1 cellular context compared by ENCODE assay signal in the genomic region with DNA sequence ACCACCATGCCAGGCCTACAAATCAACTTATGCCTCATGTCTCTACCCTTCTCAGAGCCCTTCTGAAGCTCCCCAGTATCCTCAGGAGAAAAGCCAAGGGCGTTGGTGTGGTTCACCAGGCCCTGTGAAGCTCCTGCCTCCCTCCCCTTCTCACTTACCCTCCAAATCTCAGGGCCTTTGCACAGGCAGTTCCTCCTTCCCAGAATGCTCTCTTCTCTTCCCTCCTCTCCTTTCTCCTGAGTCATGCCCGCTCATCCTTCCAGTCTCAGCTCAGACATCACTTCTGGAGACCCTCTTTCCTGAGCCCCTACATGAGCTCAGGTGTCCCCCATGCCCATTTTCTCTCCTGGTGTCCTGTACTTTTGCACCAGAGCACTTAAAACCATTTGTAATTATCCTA.
TF ChIP-seq lines count a peak whose summit lies in the region.

No MANE protein-coding gene starts in this region.

TF ChIP-seq in HCT116, 20 proteins besides CTCF, POLR2A, EP300 and RAD21:
- no peak for TF ChIP-seq EZH2 (IDR thresholded peaks at IDR 0.05)
- TF ChIP-seq POLR2AphosphoS5 (IDR thresholded peaks at IDR 0.05; ENCODE audit: low read depth, low read length) = no peak
- TF ChIP-seq JUND (IDR thresholded peaks at IDR 0.05) = no peak
- no peak for TF ChIP-seq ELF1 (IDR thresholded peaks at IDR 0.05; ENCODE audit: borderline replicate concordance, low read depth)
- TF ChIP-seq, protein P1, sequence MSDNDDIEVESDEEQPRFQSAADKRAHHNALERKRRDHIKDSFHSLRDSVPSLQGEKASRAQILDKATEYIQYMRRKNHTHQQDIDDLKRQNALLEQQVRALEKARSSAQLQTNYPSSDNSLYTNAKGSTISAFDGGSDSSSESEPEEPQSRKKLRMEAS (IDR thresholded peaks at IDR 0.05) = no peak
- TF ChIP-seq, protein P2, sequence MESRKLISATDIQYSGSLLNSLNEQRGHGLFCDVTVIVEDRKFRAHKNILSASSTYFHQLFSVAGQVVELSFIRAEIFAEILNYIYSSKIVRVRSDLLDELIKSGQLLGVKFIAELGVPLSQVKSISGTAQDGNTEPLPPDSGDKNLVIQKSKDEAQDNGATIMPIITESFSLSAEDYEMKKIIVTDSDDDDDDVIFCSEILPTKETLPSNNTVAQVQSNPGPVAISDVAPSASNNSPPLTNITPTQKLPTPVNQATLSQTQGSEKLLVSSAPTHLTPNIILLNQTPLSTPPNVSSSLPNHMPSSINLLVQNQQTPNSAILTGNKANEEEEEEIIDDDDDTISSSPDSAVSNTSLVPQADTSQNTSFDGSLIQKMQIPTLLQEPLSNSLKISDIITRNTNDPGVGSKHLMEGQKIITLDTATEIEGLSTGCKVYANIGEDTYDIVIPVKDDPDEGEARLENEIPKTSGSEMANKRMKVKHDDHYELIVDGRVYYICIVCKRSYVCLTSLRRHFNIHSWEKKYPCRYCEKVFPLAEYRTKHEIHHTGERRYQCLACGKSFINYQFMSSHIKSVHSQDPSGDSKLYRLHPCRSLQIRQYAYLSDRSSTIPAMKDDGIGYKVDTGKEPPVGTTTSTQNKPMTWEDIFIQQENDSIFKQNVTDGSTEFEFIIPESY (IDR thresholded peaks at IDR 0.05; ENCODE audit: extremely low read depth, insufficient replicate concordance, low read length) = no peak
- no peak for TF ChIP-seq YY1 (IDR thresholded peaks at IDR 0.05; ENCODE audit: extremely low read depth, insufficient replicate concordance, low read depth, low read length)
- no peak for TF ChIP-seq FOSL1 (IDR thresholded peaks at IDR 0.05; ENCODE audit: low read depth)
- no peak for TF ChIP-seq TCF7L2 (IDR thresholded peaks at IDR 0.05; ENCODE audit: borderline replicate concordance, extremely low read depth, insufficient read depth, insufficient read length)
- TF ChIP-seq EGR1 (IDR thresholded peaks at IDR 0.05; ENCODE audit: low read depth) = no peak
- TF ChIP-seq, protein P3, sequence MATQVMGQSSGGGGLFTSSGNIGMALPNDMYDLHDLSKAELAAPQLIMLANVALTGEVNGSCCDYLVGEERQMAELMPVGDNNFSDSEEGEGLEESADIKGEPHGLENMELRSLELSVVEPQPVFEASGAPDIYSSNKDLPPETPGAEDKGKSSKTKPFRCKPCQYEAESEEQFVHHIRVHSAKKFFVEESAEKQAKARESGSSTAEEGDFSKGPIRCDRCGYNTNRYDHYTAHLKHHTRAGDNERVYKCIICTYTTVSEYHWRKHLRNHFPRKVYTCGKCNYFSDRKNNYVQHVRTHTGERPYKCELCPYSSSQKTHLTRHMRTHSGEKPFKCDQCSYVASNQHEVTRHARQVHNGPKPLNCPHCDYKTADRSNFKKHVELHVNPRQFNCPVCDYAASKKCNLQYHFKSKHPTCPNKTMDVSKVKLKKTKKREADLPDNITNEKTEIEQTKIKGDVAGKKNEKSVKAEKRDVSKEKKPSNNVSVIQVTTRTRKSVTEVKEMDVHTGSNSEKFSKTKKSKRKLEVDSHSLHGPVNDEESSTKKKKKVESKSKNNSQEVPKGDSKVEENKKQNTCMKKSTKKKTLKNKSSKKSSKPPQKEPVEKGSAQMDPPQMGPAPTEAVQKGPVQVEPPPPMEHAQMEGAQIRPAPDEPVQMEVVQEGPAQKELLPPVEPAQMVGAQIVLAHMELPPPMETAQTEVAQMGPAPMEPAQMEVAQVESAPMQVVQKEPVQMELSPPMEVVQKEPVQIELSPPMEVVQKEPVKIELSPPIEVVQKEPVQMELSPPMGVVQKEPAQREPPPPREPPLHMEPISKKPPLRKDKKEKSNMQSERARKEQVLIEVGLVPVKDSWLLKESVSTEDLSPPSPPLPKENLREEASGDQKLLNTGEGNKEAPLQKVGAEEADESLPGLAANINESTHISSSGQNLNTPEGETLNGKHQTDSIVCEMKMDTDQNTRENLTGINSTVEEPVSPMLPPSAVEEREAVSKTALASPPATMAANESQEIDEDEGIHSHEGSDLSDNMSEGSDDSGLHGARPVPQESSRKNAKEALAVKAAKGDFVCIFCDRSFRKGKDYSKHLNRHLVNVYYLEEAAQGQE (IDR thresholded peaks at IDR 0.05; ENCODE audit: low read depth) = no peak
